In genomic region chr1:67945733-67946374, GRCh38 we compare ENCODE assay signal across 1 cellular context.
TF ChIP-seq lines count a peak whose summit lies in the region.

No MANE protein-coding gene starts in this region.

TF ChIP-seq in SK-N-SH treated with all-trans-retinoic acid at 6 μM for 48 hours, 23 proteins besides CTCF, POLR2A, EP300 and RAD21 (continued from another document):
- no peak for TF ChIP-seq TSHZ2 (CRISPR knock-in tag; IDR thresholded peaks at IDR 0.05)
